ENCODE assay signal across 8 cellular contexts in the genomic region with DNA sequence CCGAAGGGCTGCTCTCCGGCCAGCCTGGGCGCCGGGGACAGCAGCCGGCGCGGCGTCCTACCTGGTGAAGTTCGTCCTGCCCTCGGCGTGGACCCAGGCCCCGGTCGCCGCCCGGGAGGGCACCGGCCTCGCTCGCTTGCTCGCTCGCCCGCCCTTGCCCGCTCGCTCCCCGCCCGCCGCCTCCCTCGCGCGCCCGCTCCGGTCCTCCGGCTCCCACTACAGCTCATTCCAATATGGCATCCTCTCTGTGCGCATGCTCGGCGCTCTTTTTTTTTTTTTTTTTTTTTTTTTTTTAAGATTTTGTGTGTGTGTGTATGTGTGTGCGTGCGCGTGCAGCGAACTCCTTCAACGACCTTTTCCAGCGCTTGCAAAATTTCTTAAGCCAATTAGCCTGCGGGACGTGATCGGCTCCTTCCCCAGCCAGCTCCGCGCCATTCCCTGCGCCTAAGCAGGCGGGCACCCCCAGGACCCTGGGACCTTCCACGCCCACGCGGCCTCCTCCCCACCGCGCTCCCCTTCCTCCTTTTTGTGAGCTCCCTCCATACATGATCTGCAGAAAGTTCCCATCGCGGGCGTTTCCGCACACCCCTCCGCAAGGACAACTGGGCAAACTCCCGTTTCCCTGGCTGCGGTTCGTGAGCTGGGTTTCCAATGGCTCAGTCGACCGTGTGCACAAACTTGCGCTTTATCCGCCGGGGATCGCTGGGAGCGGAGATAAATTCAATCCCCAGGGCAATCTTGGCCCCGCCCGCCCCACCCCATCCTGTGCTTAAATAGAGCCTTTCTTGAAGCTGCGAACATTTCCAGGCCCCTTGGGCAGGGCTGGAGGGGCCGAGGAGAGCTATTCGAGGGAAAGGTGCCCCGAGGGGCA. TPM values are rescaled to one million over a fixed set of nuclear protein-coding genes. Genes with fewer than 3 reads are reported as not detected.
A peak's percentile ranks its signal among the peaks of the same experiment; 100 is the strongest.
DNase-seq lines count a peak whose midpoint lies in the region; ATAC-seq and TF ChIP-seq lines count a peak whose summit lies in the region.

A gene (minus strand): TSS at position 235 of the 871 bp plus-strand sequence. CDS start 29,136 bp downstream, outside the sequence.

- no peaks in the 10 kb centered on the region for H3K9me2 ChIP-seq in GM23338 (ENCODE audit: insufficient read depth)

- H3K27me3 ChIP-seq in GM23338 (ENCODE audit: insufficient read depth), result peaks cover 87% of the 10 kb centered on the region

- peak within 1 kb of the TSS; percentile 100 for H3K4me2 ChIP-seq in GM23338

- no peaks in the 10 kb centered on the region for H3K36me3 ChIP-seq in GM23338 (ENCODE audit: insufficient read depth)

- peak within 1 kb of the TSS; percentile 89 for H3K4me3 Mint-ChIP-seq in GM23338
- peak within 1 kb of the TSS; percentile 95 for H3K4me3 Mint-ChIP-seq in activated CD4-positive, alpha-beta T cell treated with anti-CD3 and anti-CD28 coated beads, Interleukin-2, amount 10 ng/mL, durations not matched to agents 24 days and 14 days
- H3K4me3 Mint-ChIP-seq in dendritic cell treated with granulocyte-macrophage colony-stimulating factor and Interleukin-4, amounts not matched to agents 40 ng/mL and 50 ng/mL, for 4 days, result peak within 1 kb of the TSS; percentile 85

- peaks cover 2% of the 10 kb centered on the region; the same call in 2 of the 3 replicates for H3K9me3 Mint-ChIP-seq in GM23338
- no peaks in the 10 kb centered on the region for H3K9me3 Mint-ChIP-seq in activated CD4-positive, alpha-beta T cell treated with anti-CD3 and anti-CD28 coated beads, Interleukin-2, amount 10 ng/mL, durations not matched to agents 24 days and 14 days
- no peaks in the 10 kb centered on the region for H3K9me3 Mint-ChIP-seq in dendritic cell treated with granulocyte-macrophage colony-stimulating factor and Interleukin-4, amounts not matched to agents 40 ng/mL and 50 ng/mL, for 4 days

- H3K27ac ChIP-seq in GM23338 (ENCODE audit: low read depth), result no peak within 1 kb of the TSS

- H3K4me1 Mint-ChIP-seq in GM23338, result peaks cover 24% of the 10 kb centered on the region
- peaks cover 23% of the 10 kb centered on the region for H3K4me1 Mint-ChIP-seq in activated CD4-positive, alpha-beta T cell treated with anti-CD3 and anti-CD28 coated beads, Interleukin-2, amount 10 ng/mL, durations not matched to agents 24 days and 14 days
- peaks cover 59% of the 10 kb centered on the region for H3K4me1 Mint-ChIP-seq in dendritic cell treated with granulocyte-macrophage colony-stimulating factor and Interleukin-4, amounts not matched to agents 40 ng/mL and 50 ng/mL, for 4 days (ENCODE audit: low read depth)

- peak; percentile 26 for TF ChIP-seq POLR2A in NB4 (IDR thresholded peaks at IDR 0.05; ENCODE audit: extremely low read depth, insufficient read length)

- ATAC-seq in GM23338, result peak; percentile 30

- peaks cover 23% of the 10 kb centered on the region for H3K4me1 ChIP-seq in GM23338 (ENCODE audit: insufficient read depth)

- intact Hi-C loops in activated CD4-positive, alpha-beta T cell treated with anti-CD3 and anti-CD28 coated beads, Interleukin-2, amount 10 ng/mL, durations not matched to agents 24 days and 14 days (cut with micrococcal nuclease), result loop anchor here (2.0 to 10.0 kb wide), 2 partner anchors 222 to 986 kb away; no protein-coding TSS in a partner anchor
- intact Hi-C loops in dendritic cell treated with granulocyte-macrophage colony-stimulating factor and Interleukin-4, amounts not matched to agents 40 ng/mL and 50 ng/mL, for 4 days (cut with micrococcal nuclease), result loop anchor here (10.0 kb wide), 2 partner anchors 566 to 996 kb away; no protein-coding TSS in a partner anchor

- peak within 1 kb of the TSS; percentile 96 for H3K4me3 ChIP-seq in GM23338
- H3K4me3 ChIP-seq in NB4 (ENCODE audit: low read depth, low read length), result peak within 1 kb of the TSS; percentile 84

- H4K20me1 ChIP-seq in GM23338 (replicated peaks; ENCODE audit: insufficient read depth), result no peaks in the 10 kb centered on the region

- no peak for TF ChIP-seq CTCF in GM23338 (conservative IDR thresholded peaks at IDR 0.05; ENCODE audit: low read depth in 2 of 2)
- no peak for TF ChIP-seq CTCF in NB4 (IDR thresholded peaks at IDR 0.05; ENCODE audit: low read depth, low read length)

- peak within 1 kb of the TSS; percentile 78; the same call in 1 of the 2 replicates for H3K27ac Mint-ChIP-seq in GM23338
- H3K27ac Mint-ChIP-seq in activated CD4-positive, alpha-beta T cell treated with anti-CD3 and anti-CD28 coated beads, Interleukin-2, amount 10 ng/mL, durations not matched to agents 24 days and 14 days, result peak within 1 kb of the TSS; percentile 97
- H3K27ac Mint-ChIP-seq in dendritic cell treated with granulocyte-macrophage colony-stimulating factor and Interleukin-4, amounts not matched to agents 40 ng/mL and 50 ng/mL, for 4 days, result peak within 1 kb of the TSS; percentile 87

- peaks cover 28% of the 10 kb centered on the region for H3K79me2 ChIP-seq in GM23338 (replicated peaks; ENCODE audit: insufficient read depth)

- DNase-seq in GDM1 (lab: John Stamatoyannopoulos, UW) (peak; percentile 50), GM23338 (ENCODE audit: low spot score) (peak; percentile 91), NB4 (ENCODE audit: low read depth) (peak; percentile 78), left kidney (ENCODE audit: low read depth, low spot score) (peak; percentile 87), HT-29 (ENCODE audit: low spot score) (no peak)
- peak; percentile 90 for DNase-seq in activated CD4-positive, alpha-beta T cell treated with anti-CD3 and anti-CD28 coated beads, Interleukin-2, amount 10 ng/mL, durations not matched to agents 24 days and 14 days
- peak; percentile 48 to 52 for DNase-seq in stimulated activated CD4-positive, alpha-beta T cell treated with anti-CD3 and anti-CD28 coated beads, Interleukin-2, amount 100 ng/mL, for 48 hours

- peaks cover 7% of the 10 kb centered on the region; the same call in 1 of the 2 replicates for H3F3A ChIP-seq in GM23338 (replicated peaks; ENCODE audit: low read depth)

- peak within 1 kb of the TSS; percentile 97 for H2AFZ ChIP-seq in GM23338

- no peaks in the 10 kb centered on the region; the same call in 2 of the 3 replicates for H3K36me3 Mint-ChIP-seq in GM23338 (ENCODE audit: low read depth)
- peaks cover 5% of the 10 kb centered on the region for H3K36me3 Mint-ChIP-seq in activated CD4-positive, alpha-beta T cell treated with anti-CD3 and anti-CD28 coated beads, Interleukin-2, amount 10 ng/mL, durations not matched to agents 24 days and 14 days (ENCODE audit: low read depth)
- peaks cover 29% of the 10 kb centered on the region for H3K36me3 Mint-ChIP-seq in dendritic cell treated with granulocyte-macrophage colony-stimulating factor and Interleukin-4, amounts not matched to agents 40 ng/mL and 50 ng/mL, for 4 days (ENCODE audit: low read depth)

- peaks cover 75% of the 10 kb centered on the region for H3K27me3 Mint-ChIP-seq in GM23338 (ENCODE audit: insufficient read depth, low read depth, poor library complexity)
- H3K27me3 Mint-ChIP-seq in activated CD4-positive, alpha-beta T cell treated with anti-CD3 and anti-CD28 coated beads, Interleukin-2, amount 10 ng/mL, durations not matched to agents 24 days and 14 days, result peaks cover 30% of the 10 kb centered on the region
- H3K27me3 Mint-ChIP-seq in dendritic cell treated with granulocyte-macrophage colony-stimulating factor and Interleukin-4, amounts not matched to agents 40 ng/mL and 50 ng/mL, for 4 days, result peaks cover 61% of the 10 kb centered on the region

TF ChIP-seq in GM23338, 12 proteins besides CTCF, POLR2A, EP300 and RAD21:
- no peak for TF ChIP-seq ZNF331 (CRISPR knock-in tag; IDR thresholded peaks at IDR 0.05; ENCODE audit: low read depth)
- TF ChIP-seq STAT1 (IDR thresholded peaks at IDR 0.05; ENCODE audit: unreplicated experiment), result no peak
- TF ChIP-seq CREB1 (CRISPR knock-in tag; IDR thresholded peaks at IDR 0.05; ENCODE audit: low read depth), result no peak
- TF ChIP-seq, protein P1, sequence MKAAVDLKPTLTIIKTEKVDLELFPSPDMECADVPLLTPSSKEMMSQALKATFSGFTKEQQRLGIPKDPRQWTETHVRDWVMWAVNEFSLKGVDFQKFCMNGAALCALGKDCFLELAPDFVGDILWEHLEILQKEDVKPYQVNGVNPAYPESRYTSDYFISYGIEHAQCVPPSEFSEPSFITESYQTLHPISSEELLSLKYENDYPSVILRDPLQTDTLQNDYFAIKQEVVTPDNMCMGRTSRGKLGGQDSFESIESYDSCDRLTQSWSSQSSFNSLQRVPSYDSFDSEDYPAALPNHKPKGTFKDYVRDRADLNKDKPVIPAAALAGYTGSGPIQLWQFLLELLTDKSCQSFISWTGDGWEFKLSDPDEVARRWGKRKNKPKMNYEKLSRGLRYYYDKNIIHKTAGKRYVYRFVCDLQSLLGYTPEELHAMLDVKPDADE (IDR thresholded peaks at IDR 0.05), result no peak
TF ChIP-seq in GM23338: peak in this region for 0.

RNA-seq across cellular contexts. Expression of the gene that starts here (rescaled TPM):
- total RNA-seq in GM23338 (2014; rRNA removed; shearing (Covaris generic)), result 6.7 and 7.4 TPM in 2 replicates
- 2.7 and 2.9 TPM in 2 replicates for polyA plus RNA-seq in GM23338 (2016; fragmentation: Nextera tagmentation; extraction: Ambion mirVana)
- 24.9 TPM in 2 replicates for total RNA-seq in activated CD4-positive, alpha-beta T cell treated with anti-CD3 and anti-CD28 coated beads, Interleukin-2, amount 10 ng/mL, durations not matched to agents 24 days and 14 days
- total RNA-seq in HT-29 (2014; rRNA removed; shearing (Covaris generic)), result 0.03 TPM in 1 of 2 replicates, not detected in the other
